ENCODE assay signal across 9 cellular contexts in the genomic region with DNA sequence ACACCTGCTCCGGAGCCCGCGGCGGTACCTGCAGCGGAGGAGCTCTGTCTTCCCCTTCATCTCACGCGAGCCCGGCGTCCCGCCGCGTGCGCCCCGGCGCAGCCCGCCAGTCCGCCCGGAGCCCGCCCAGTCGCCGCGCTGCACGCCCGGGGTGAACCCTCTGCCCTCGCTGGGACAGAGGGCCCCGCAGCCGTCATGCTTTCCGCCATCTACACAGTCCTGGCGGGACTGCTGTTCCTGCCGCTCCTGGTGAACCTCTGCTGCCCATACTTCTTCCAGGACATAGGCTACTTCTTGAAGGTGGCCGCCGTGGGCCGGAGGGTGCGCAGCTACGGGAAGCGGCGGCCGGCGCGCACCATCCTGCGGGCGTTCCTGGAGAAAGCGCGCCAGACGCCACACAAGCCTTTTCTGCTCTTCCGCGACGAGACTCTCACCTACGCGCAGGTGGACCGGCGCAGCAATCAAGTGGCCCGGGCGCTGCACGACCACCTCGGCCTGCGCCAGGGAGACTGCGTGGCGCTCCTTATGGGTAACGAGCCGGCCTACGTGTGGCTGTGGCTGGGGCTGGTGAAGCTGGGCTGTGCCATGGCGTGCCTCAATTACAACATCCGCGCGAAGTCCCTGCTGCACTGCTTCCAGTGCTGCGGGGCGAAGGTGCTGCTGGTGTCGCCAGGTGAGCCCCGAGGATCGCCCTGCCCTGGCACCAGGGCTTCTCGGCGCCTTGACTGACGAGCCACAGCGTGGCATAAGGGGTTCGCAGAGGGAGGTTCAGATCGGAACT. TPM values are rescaled to one million over a fixed set of nuclear protein-coding genes. Genes with fewer than 3 reads are reported as not detected.
A peak's percentile ranks its signal among the peaks of the same experiment; 100 is the strongest.
DNase-seq lines count a peak whose midpoint lies in the region; ATAC-seq, FAIRE-seq and TF ChIP-seq lines count a peak whose summit lies in the region.
"Had no signal": no experiment of that assay in that cellular context is flagged by ENCODE, and none has a peak within 500 bp of the region (broad histone marks: within the 10 kb centered on the region; RNA-seq: fewer than 3 reads in every experiment).

No MANE protein-coding gene starts in this region.

- no peak overlapping the region for H3K27ac Mint-ChIP-seq in astrocyte (ENCODE audit: unreplicated experiment)

- FAIRE-seq in astrocyte (lab: Jason Lieb, UNC) (no peak), small intestine (lab: Jason Lieb, UNC) (no peak)
- FAIRE-seq: islet of Langerhans had no signal

- POLR2A ChIA-PET in Panc1 (lab: Charles Lee) = interaction anchor here (0.6 kb wide), 1 partner anchor 441 kb away, joined by 3 read pairs; no protein-coding TSS in a partner anchor

- intact Hi-C loops in Panc1 (cut with micrococcal nuclease; ENCODE audit: unreplicated experiment) = no loop called here

- no TSS peak for BruUV-seq in Panc1 (replicated peaks; lab: Mats Ljungman, UMichigan)

- H4K20me1 ChIP-seq in astrocyte (ENCODE audit: insufficient read depth, low read length) = no peaks in the 10 kb centered on the region

- peak; percentile 26 for DNase-seq in activated gamma-delta T cell treated with Interleukin-2 at 50 U/mL for 16 hours
- no peak for DNase-seq in activated gamma-delta T cell (lab: John Stamatoyannopoulos, UW)
- no peak for DNase-seq in Panc1 (ENCODE audit: low read depth, low spot score)
- DNase-seq in astrocyte (ENCODE audit: low read depth) = peak; percentile 21
- DNase-seq in small intestine = peak; percentile 48
- DNase-seq in NCI-H2196 (lab: John Stamatoyannopoulos, UW; ENCODE audit: unreplicated experiment) = no peak

- no peaks in the 10 kb centered on the region for H3K4me1 Mint-ChIP-seq in astrocyte (ENCODE audit: low read depth, unreplicated experiment)

- peak; percentile 29 for ATAC-seq in HG03103 (IDR thresholded peaks at IDR 0.05; ENCODE audit: low read depth, unreplicated experiment)
- ATAC-seq in Panc1 = peak; percentile 74

- H3K27me3 ChIP-seq in Panc1 (ENCODE audit: control insufficient read depth, insufficient read depth, low read length) (peaks cover 16% of the 10 kb centered on the region), astrocyte (ENCODE audit: insufficient read depth, low read length) (peaks cover 37% of the 10 kb centered on the region), iPS-15b (ENCODE audit: control insufficient read depth, insufficient read depth, low read length) (peaks cover 48% of the 10 kb centered on the region), small intestine (ENCODE audit: control insufficient read depth in 2 of 2, insufficient read depth in 2 of 2, low read length in 2 of 2) (peaks cover 0 to 2% of the 10 kb centered on the region in 2 donors)

- no peak overlapping the region for H3K27ac ChIP-seq in Panc1 (ENCODE audit: low read length)
- H3K27ac ChIP-seq in astrocyte (ENCODE audit: low read depth, low read length) = no peak overlapping the region
- H3K27ac ChIP-seq in small intestine (ENCODE audit: low read depth in 1 of 2, low read length in 1 of 2) = no peak overlapping the region

- 1 to 2% (median 1%) methylated on average over 70 to 77 of the region's 77 CpGs for WGBS in small intestine, 3 donors

- no peaks in the 10 kb centered on the region for H3K9me3 Mint-ChIP-seq in astrocyte (ENCODE audit: unreplicated experiment)

- CTCF ChIA-PET in Panc1 (lab: Charles Lee) = interaction anchor here (0.6 kb wide), 1 partner anchor 52 kb away, joined by 6 read pairs; no protein-coding TSS in a partner anchor

- H3K4me3 ChIP-seq in Panc1 (ENCODE audit: low read depth in 2 of 2, low read length in 2 of 2) (peak overlapping the region; percentile 44 to 45), astrocyte (ENCODE audit: insufficient read depth, low read depth, low read length) (peak overlapping the region; percentile 56), iPS-15b (ENCODE audit: low read depth, low read length) (peak overlapping the region; percentile 73), small intestine (ENCODE audit: low read depth in 1 of 2, low read length in 2 of 2) (peak overlapping the region; percentile 50 to 88)

- no peaks in the 10 kb centered on the region for H3K79me2 ChIP-seq in astrocyte (ENCODE audit: insufficient read depth, low read length)

- H2AFZ ChIP-seq in astrocyte (ENCODE audit: low read depth, low read length) = peak overlapping the region; percentile 82

- H3K4me2 ChIP-seq in astrocyte (ENCODE audit: low read length) = peak overlapping the region; percentile 90

- H3K4me3 Mint-ChIP-seq in astrocyte (ENCODE audit: unreplicated experiment) = peak overlapping the region; percentile 83

- H3K9ac ChIP-seq in astrocyte (ENCODE audit: low read length) (no peak overlapping the region), iPS-15b (ENCODE audit: low read depth, low read length) (peak overlapping the region; percentile 37)

- no peaks in the 10 kb centered on the region for H3K36me3 Mint-ChIP-seq in astrocyte (ENCODE audit: low read depth, unreplicated experiment)

- peaks cover 43% of the 10 kb centered on the region for H3K27me3 Mint-ChIP-seq in astrocyte (ENCODE audit: low read depth, unreplicated experiment)

- H3K36me3 ChIP-seq in Panc1 (ENCODE audit: control insufficient read depth, insufficient read depth, low read length) = no peaks in the 10 kb centered on the region
- no peaks in the 10 kb centered on the region for H3K36me3 ChIP-seq in astrocyte (ENCODE audit: insufficient read depth, low read length)
- no peaks in the 10 kb centered on the region for H3K36me3 ChIP-seq in iPS-15b (ENCODE audit: control insufficient read depth, insufficient read depth, low read length)
- no peaks in the 10 kb centered on the region for H3K36me3 ChIP-seq in small intestine (ENCODE audit: control insufficient read depth in 2 of 2, insufficient read depth in 2 of 2, low read length in 2 of 2)

- peaks cover 10% of the 10 kb centered on the region; the same call in 1 of the 2 replicates for H3K4me1 ChIP-seq in Panc1 (ENCODE audit: control insufficient read depth, insufficient read depth, low read length)
- H3K4me1 ChIP-seq in astrocyte (ENCODE audit: insufficient read depth, low read length) = peaks cover 5% of the 10 kb centered on the region
- peaks cover 2% of the 10 kb centered on the region for H3K4me1 ChIP-seq in iPS-15b (ENCODE audit: control insufficient read depth, insufficient read depth, low read length)
- H3K4me1 ChIP-seq in small intestine (ENCODE audit: control insufficient read depth in 2 of 2, insufficient read depth in 1 of 2, low read depth in 1 of 2, low read length in 1 of 2) = no peaks in the 10 kb centered on the region

- no peaks in the 10 kb centered on the region for H3K9me3 ChIP-seq in Panc1 (ENCODE audit: control insufficient read depth, insufficient read depth, low read depth, low read length)
- H3K9me3 ChIP-seq in astrocyte (ENCODE audit: insufficient read depth, low read depth, low read length) = no peaks in the 10 kb centered on the region
- H3K9me3 ChIP-seq in iPS-15b (ENCODE audit: control insufficient read depth, insufficient read depth, low read length) = no peaks in the 10 kb centered on the region
- H3K9me3 ChIP-seq in small intestine (ENCODE audit: control insufficient read depth, low read depth) = no peaks in the 10 kb centered on the region

- in situ Hi-C loops in Panc1 (cut with HindIII; ENCODE audit: low pct_unique_long_range_greater_than_20kb, low sequenced_read_pairs) = no loop called here

- TF ChIP-seq CTCF in Panc1 (IDR thresholded peaks at IDR 0.05) = peak; percentile 34; the same call in 1 of the 2 replicates
- TF ChIP-seq CTCF in astrocyte (IDR thresholded peaks at IDR 0.05; ENCODE audit: insufficient read depth, low read depth, low read length) = no peak

RNA-seq across cellular contexts. Expression of a gene that starts 0.4 kb away (rescaled TPM):
- total RNA-seq in Panc1 (2021; ENCODE audit: unreplicated experiment) (0.18 TPM), astrocyte (0.82 TPM in 1 of 2 replicates, not detected in the other)
- polyA plus RNA-seq in Panc1 (2012; ENCODE audit: insufficient read length) = not detected
- polyA plus RNA-seq in small intestine = 10 to 100 TPM in 1 of 3 donors, 1 to 10 TPM in 2; 4.3 to 15.7 (median 6.9) TPM

Comparison
In these comparisons a context has a peak if more than half of its experiments do, and no peak if none do; other contexts are left out.
1. DNase-seq: peak in activated gamma-delta T cell treated with Interleukin-2 at 50 U/mL for 16 hours (single experiment), astrocyte (single experiment) and small intestine (single experiment); none in activated gamma-delta T cell (single experiment), Panc1 (single experiment) and NCI-H2196 (single experiment).
2. Peak in every context shown above with its lines, with median percentiles within 50 percentile points of each other: H3K4me3 ChIP-seq.